ENCODE assay signal across 12 cellular contexts in genomic region chr3:73602171-73602570, GRCh38. TPM values are rescaled to one million over a fixed set of nuclear protein-coding genes. Genes with fewer than 3 reads are reported as not detected.
DNase-seq lines count a peak whose midpoint lies in the region; ATAC-seq and TF ChIP-seq lines count a peak whose summit lies in the region.
"Had no signal": no experiment of that assay in that cellular context is flagged by ENCODE, and none has a peak within 500 bp of the region (broad histone marks: within the 10 kb centered on the region; RNA-seq: fewer than 3 reads in every experiment).

No MANE protein-coding gene starts in this region.

- TF ChIP-seq CTCF in choroid plexus epithelial cell (conservative IDR thresholded peaks at IDR 0.05; ENCODE audit: low read depth, low read length) (no peak), vagina (IDR thresholded peaks at IDR 0.05) (no peak), left lung (IDR thresholded peaks at IDR 0.05) (no peak)

- H3K9me3 ChIP-seq in vagina = no peaks in the 10 kb centered on the region
- H3K9me3 ChIP-seq in left lung = no peaks in the 10 kb centered on the region

- no peaks in the 10 kb centered on the region for H3K36me3 ChIP-seq in vagina
- H3K36me3 ChIP-seq in left lung = no peaks in the 10 kb centered on the region

- H3K27ac ChIP-seq in vagina = peak overlapping the region; percentile 12
- no peak overlapping the region for H3K27ac ChIP-seq in left lung

- intact Hi-C loops in vagina (cut with DNase I) = no loop called here
- intact Hi-C loops in left lung (cut with DNase I) = no loop called here

- DNase-seq in HT1080 (ENCODE audit: low read depth) (peak; percentile 24), choroid plexus epithelial cell (ENCODE audit: low read depth) (peak; percentile 65), islet precursor cell (peak; percentile 83), vagina (ENCODE audit: extremely low spot score in 2 of 2) (no peak), left lung (no peak), NCI-H2196 (lab: John Stamatoyannopoulos, UW; ENCODE audit: unreplicated experiment) (no peak)
- DNase-seq: activated naive CD8-positive, alpha-beta T cell treated with anti-CD3 and anti-CD28 coated beads for 36 hours; NCI-H1048; NCI-H510A treated with DMSO at 0.1 percent for 48 hours; substantia nigra had no signal

- H3K4me3 ChIP-seq in choroid plexus epithelial cell (ENCODE audit: low read depth, low read length) (no peak overlapping the region), vagina (no peak overlapping the region), left lung (no peak overlapping the region)

- ATAC-seq in left lung (no peak), HG02763 (IDR thresholded peaks at IDR 0.05; ENCODE audit: unreplicated experiment) (no peak)

- H3K4me1 ChIP-seq in vagina (peaks cover 47% of the 10 kb centered on the region), left lung (peaks cover 0 to 18% of the 10 kb centered on the region in 2 donors)

- H3K27me3 ChIP-seq in vagina = no peaks in the 10 kb centered on the region
- H3K27me3 ChIP-seq in left lung = no peaks in the 10 kb centered on the region

- no peak for TF ChIP-seq POLR2A in vagina (IDR thresholded peaks at IDR 0.05)

RNA-seq across cellular contexts. Expression of gene PDZRN3, which starts 22.6 kb away (rescaled TPM):
- total RNA-seq in HT1080 (2014; rRNA removed; shearing (Covaris generic)) = 0.33 and 0.55 TPM in 2 replicates
- polyA plus RNA-seq in HT1080 (2015; cell fraction: cytosol; rRNA removed) = 2.9 and 3.0 TPM in 2 replicates
- polyA plus RNA-seq in HT1080 (2015; cell fraction: nucleus; rRNA removed) = 2.3 and 4.0 TPM in 2 replicates
- 75.9 TPM for total RNA-seq in vagina
- total RNA-seq in left lung = 10 to 100 TPM; 20.0 to 33.5 TPM
- total RNA-seq: activated naive CD8-positive, alpha-beta T cell treated with anti-CD3 and anti-CD28 coated beads for 36 hours; pulmonary artery endothelial cell had no signal

Comparison
In these comparisons a context has a peak if more than half of its experiments do, and no peak if none do; other contexts are left out.
1. DNase-seq: peak in HT1080 (single experiment), choroid plexus epithelial cell (single experiment) and islet precursor cell (single experiment); none in vagina (0 of 2), left lung (0 of 2) and NCI-H2196 (single experiment).
2. RNA of gene PDZRN3, which starts 22.6 kb away (total RNA-seq): 75.9 TPM in vagina (single experiment) and 20.0 to 33.5 TPM in left lung; 0.33 to 0.55 TPM in HT1080; every median in the first group is over 10 times any median in the second.